In the genomic region with DNA sequence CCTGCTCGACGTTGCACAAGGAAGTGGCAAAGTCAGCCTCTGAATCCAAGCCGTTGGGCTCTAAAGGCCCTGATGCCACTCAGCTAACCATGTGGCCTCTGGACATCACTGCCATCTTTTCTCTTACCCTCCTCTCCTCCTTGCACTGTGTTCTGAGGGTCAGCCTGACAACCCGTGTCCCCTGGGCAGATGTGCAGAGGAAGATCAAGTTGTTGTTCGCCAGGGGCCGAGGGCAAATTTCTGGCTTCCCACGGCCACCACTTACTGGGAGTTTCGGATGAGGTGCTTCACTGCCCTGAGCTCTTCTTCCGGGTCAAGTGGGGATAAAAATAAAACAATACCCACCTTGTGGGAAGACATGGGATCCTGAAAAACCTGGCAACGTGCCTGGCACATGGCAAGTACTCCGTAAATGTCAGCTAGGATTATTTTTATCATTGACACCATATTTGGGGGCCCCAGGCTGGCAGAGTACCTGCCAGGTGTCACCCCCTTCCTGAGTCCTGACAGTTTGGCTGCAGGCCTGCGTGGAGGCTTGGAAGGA, we compare ENCODE assay signal across 1 cellular context.
A peak's percentile ranks its signal among the peaks of the same experiment; 100 is the strongest.
TF ChIP-seq lines count a peak whose summit lies in the region.

No MANE protein-coding gene starts in this region.

TF ChIP-seq in K562, 482 proteins besides CTCF, POLR2A, EP300 and RAD21:
- TF ChIP-seq SMARCA5 (IDR thresholded peaks at IDR 0.05) (0 out of 2 replicates have a peak, but pooled peaks have one; percentile 14), RAD51 (IDR thresholded peaks at IDR 0.05; ENCODE audit: borderline replicate concordance, low read depth) (no peak), RBM22 (IDR thresholded peaks at IDR 0.05; ENCODE audit: low read depth, low read length, poor library complexity, severe bottlenecking) (no peak), ARHGAP35 (IDR thresholded peaks at IDR 0.05; ENCODE audit: partially characterized antibody) (no peak)
- TF ChIP-seq, protein P1, sequence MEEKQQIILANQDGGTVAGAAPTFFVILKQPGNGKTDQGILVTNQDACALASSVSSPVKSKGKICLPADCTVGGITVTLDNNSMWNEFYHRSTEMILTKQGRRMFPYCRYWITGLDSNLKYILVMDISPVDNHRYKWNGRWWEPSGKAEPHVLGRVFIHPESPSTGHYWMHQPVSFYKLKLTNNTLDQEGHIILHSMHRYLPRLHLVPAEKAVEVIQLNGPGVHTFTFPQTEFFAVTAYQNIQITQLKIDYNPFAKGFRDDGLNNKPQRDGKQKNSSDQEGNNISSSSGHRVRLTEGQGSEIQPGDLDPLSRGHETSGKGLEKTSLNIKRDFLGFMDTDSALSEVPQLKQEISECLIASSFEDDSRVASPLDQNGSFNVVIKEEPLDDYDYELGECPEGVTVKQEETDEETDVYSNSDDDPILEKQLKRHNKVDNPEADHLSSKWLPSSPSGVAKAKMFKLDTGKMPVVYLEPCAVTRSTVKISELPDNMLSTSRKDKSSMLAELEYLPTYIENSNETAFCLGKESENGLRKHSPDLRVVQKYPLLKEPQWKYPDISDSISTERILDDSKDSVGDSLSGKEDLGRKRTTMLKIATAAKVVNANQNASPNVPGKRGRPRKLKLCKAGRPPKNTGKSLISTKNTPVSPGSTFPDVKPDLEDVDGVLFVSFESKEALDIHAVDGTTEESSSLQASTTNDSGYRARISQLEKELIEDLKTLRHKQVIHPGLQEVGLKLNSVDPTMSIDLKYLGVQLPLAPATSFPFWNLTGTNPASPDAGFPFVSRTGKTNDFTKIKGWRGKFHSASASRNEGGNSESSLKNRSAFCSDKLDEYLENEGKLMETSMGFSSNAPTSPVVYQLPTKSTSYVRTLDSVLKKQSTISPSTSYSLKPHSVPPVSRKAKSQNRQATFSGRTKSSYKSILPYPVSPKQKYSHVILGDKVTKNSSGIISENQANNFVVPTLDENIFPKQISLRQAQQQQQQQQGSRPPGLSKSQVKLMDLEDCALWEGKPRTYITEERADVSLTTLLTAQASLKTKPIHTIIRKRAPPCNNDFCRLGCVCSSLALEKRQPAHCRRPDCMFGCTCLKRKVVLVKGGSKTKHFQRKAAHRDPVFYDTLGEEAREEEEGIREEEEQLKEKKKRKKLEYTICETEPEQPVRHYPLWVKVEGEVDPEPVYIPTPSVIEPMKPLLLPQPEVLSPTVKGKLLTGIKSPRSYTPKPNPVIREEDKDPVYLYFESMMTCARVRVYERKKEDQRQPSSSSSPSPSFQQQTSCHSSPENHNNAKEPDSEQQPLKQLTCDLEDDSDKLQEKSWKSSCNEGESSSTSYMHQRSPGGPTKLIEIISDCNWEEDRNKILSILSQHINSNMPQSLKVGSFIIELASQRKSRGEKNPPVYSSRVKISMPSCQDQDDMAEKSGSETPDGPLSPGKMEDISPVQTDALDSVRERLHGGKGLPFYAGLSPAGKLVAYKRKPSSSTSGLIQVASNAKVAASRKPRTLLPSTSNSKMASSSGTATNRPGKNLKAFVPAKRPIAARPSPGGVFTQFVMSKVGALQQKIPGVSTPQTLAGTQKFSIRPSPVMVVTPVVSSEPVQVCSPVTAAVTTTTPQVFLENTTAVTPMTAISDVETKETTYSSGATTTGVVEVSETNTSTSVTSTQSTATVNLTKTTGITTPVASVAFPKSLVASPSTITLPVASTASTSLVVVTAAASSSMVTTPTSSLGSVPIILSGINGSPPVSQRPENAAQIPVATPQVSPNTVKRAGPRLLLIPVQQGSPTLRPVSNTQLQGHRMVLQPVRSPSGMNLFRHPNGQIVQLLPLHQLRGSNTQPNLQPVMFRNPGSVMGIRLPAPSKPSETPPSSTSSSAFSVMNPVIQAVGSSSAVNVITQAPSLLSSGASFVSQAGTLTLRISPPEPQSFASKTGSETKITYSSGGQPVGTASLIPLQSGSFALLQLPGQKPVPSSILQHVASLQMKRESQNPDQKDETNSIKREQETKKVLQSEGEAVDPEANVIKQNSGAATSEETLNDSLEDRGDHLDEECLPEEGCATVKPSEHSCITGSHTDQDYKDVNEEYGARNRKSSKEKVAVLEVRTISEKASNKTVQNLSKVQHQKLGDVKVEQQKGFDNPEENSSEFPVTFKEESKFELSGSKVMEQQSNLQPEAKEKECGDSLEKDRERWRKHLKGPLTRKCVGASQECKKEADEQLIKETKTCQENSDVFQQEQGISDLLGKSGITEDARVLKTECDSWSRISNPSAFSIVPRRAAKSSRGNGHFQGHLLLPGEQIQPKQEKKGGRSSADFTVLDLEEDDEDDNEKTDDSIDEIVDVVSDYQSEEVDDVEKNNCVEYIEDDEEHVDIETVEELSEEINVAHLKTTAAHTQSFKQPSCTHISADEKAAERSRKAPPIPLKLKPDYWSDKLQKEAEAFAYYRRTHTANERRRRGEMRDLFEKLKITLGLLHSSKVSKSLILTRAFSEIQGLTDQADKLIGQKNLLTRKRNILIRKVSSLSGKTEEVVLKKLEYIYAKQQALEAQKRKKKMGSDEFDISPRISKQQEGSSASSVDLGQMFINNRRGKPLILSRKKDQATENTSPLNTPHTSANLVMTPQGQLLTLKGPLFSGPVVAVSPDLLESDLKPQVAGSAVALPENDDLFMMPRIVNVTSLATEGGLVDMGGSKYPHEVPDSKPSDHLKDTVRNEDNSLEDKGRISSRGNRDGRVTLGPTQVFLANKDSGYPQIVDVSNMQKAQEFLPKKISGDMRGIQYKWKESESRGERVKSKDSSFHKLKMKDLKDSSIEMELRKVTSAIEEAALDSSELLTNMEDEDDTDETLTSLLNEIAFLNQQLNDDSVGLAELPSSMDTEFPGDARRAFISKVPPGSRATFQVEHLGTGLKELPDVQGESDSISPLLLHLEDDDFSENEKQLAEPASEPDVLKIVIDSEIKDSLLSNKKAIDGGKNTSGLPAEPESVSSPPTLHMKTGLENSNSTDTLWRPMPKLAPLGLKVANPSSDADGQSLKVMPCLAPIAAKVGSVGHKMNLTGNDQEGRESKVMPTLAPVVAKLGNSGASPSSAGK (IDR thresholded peaks at IDR 0.05): 0 out of 2 replicates have a peak, but pooled peaks have one; percentile 18
